In genomic region chr2:37862620-37863019, GRCh38 we compare ENCODE assay signal across 29 cellular contexts.
"Had no signal": no experiment of that assay in that cellular context is flagged by ENCODE, and none has a peak within 500 bp of the region (broad histone marks: within the 10 kb centered on the region; RNA-seq: fewer than 3 reads in every experiment).

No MANE protein-coding gene starts in this region.

- H3K9me3 ChIP-seq: neutrophil, ovary, psoas muscle, right lobe of liver, sigmoid colon, suprapubic skin, testis, tibial artery, transverse colon, upper lobe of right lung had no signal

- H2AFZ ChIP-seq: neural progenitor cell, parathyroid adenoma had no signal

- ATAC-seq: naive thymus-derived CD8-positive, alpha-beta T cell; natural killer cell treated with Interleukin-12 subunit alpha and Interleukin-12 subunit beta and Interleukin-15 and Interleukin-18, amount 100 ng/mL, for 72 hours; psoas muscle; right cardiac atrium; right lobe of liver; stimulated activated effector memory CD8-positive, alpha-beta T cell treated with anti-CD3 and anti-CD28 coated beads, Interleukin-12 subunit alpha, Interleukin-12 subunit beta, amount 100 ng/mL, for 72 hours; stimulated activated naive B cell treated with anti-CD40 and anti-IgM and Interleukin-4, amounts not matched to agents 10 μg/mL and 1 μg/mL and 100 μg/mL, for 72 hours had no signal

- H3K4me2 ChIP-seq: neural progenitor cell had no signal

- H3K4me3 ChIP-seq: neural progenitor cell, ovary, psoas muscle, right lobe of liver, sigmoid colon, stomach, suprapubic skin, testis, tibial artery, transverse colon, upper lobe of right lung, uterus had no signal

- FAIRE-seq: small intestine had no signal

- DNase-seq: naive B cell; naive thymus-derived CD8-positive, alpha-beta T cell; nucleus accumbens; ovary; posterior cingulate gyrus; psoas muscle; right cardiac atrium; right lobe of liver; sigmoid colon; small intestine; stimulated activated CD4-positive, alpha-beta T cell treated with anti-CD3 and anti-CD28 coated beads, Interleukin-15, amount 100 ng/mL, for 24 hours; stimulated activated CD4-positive, alpha-beta T cell treated with anti-CD3 and anti-CD28 coated beads, Interleukin-2, amount 100 ng/mL, for 24 hours; stimulated activated CD4-positive, alpha-beta T cell treated with anti-CD3 and anti-CD28 coated beads, Interleukin-2, amount 100 ng/mL, for 48 hours; stimulated activated CD4-positive, alpha-beta T cell treated with anti-CD3 and anti-CD28 coated beads, Interleukin-4, amount 100 ng/mL, for 24 hours; stimulated activated naive B cell treated with anti-CD40 and anti-IgM and Interleukin-4, amounts not matched to agents 10 μg/mL and 1 μg/mL and 100 μg/mL, for 72 hours; stimulated activated naive CD4-positive, alpha-beta T cell treated with Interleukin-2 at 50 U/mL for 16 hours; stomach; substantia nigra; testis; tibial artery; transverse colon; upper lobe of right lung; uterus had no signal

- H3K36me3 ChIP-seq: neural progenitor cell, neutrophil, ovary, right lobe of liver, sigmoid colon, stomach, suprapubic skin, tibial artery, transverse colon, upper lobe of right lung, uterus had no signal

- H3K4me1 ChIP-seq: neural progenitor cell, parathyroid adenoma, psoas muscle, right lobe of liver, suprapubic skin, testis, upper lobe of right lung had no signal

- H3K27ac ChIP-seq: neural progenitor cell, neutrophil, ovary, parathyroid adenoma, psoas muscle, right lobe of liver, stomach, suprapubic skin, testis, tibial artery, transverse colon, upper lobe of right lung, uterus had no signal

- H3K27me3 ChIP-seq: neural progenitor cell, neutrophil, ovary, right lobe of liver, sigmoid colon, suprapubic skin, testis, tibial artery, transverse colon, upper lobe of right lung, uterus had no signal

- H3K9ac ChIP-seq: neural progenitor cell, parathyroid adenoma had no signal
